In genomic region chr14:88386395-88386794, GRCh38 we compare ENCODE assay signal across 10 cellular contexts. TPM values are rescaled to one million over a fixed set of nuclear protein-coding genes. Genes with fewer than 3 reads are reported as not detected.
DNase-seq lines count a peak whose midpoint lies in the region; ATAC-seq and TF ChIP-seq lines count a peak whose summit lies in the region.
"Had no signal": no experiment of that assay in that cellular context is flagged by ENCODE, and none has a peak within 500 bp of the region (broad histone marks: within the 10 kb centered on the region; RNA-seq: fewer than 3 reads in every experiment).

No MANE protein-coding gene starts in this region.

- H3K9me3 ChIP-seq in muscle layer of colon (ENCODE audit: low read length), result no peaks in the 10 kb centered on the region
- H3K9me3 ChIP-seq: body of pancreas had no signal

- peaks cover 7% of the 10 kb centered on the region for H3K36me3 Mint-ChIP-seq in MCF 10A (ENCODE audit: insufficient read depth, unreplicated experiment)

- intact Hi-C loops in MCF 10A (cut with micrococcal nuclease), result no loop called here

- TF ChIP-seq CTCF in AG09309 (IDR thresholded peaks at IDR 0.05; ENCODE audit: control insufficient read depth, insufficient read depth, low read depth, low read length, missing control alignments) (no peak), HL-60 (IDR thresholded peaks at IDR 0.05; ENCODE audit: insufficient read depth, low read length) (no peak), MCF 10A (IDR thresholded peaks at IDR 0.05; ENCODE audit: unreplicated experiment) (no peak)

- H3K4me1 Mint-ChIP-seq in MCF 10A (ENCODE audit: insufficient read depth, unreplicated experiment), result peaks cover 6% of the 10 kb centered on the region

- H3K9me3 Mint-ChIP-seq in MCF 10A (ENCODE audit: unreplicated experiment), result no peaks in the 10 kb centered on the region

- ATAC-seq in GM21717 (IDR thresholded peaks at IDR 0.05; ENCODE audit: unreplicated experiment) (no peak), GM18517 (IDR thresholded peaks at IDR 0.05; ENCODE audit: unreplicated experiment) (no peak), HG03108 (IDR thresholded peaks at IDR 0.05; ENCODE audit: unreplicated experiment) (no peak), GM19455 (IDR thresholded peaks at IDR 0.05; ENCODE audit: unreplicated experiment) (no peak)

- H3K4me3 ChIP-seq in AG09309 (ENCODE audit: control insufficient read depth, low read depth, low read length) (peak overlapping the region; percentile 84), HL-60 (replicated peaks; ENCODE audit: insufficient read depth, low read length) (peak overlapping the region; percentile 69), muscle layer of colon (ENCODE audit: low read depth in 1 of 2, low read length in 2 of 2) (peak overlapping the region; percentile 82 to 97)

- CTCF ChIA-PET in MCF 10A (lab: Yijun Ruan, JAX), result interaction anchor here (3.3 kb wide), 1 partner anchor 197 kb away, joined by 26 read pairs; no protein-coding TSS in a partner anchor

- H3K27me3 ChIP-seq in HL-60 (ENCODE audit: insufficient read depth, poor library complexity, severe bottlenecking), result no peaks in the 10 kb centered on the region
- no peaks in the 10 kb centered on the region for H3K27me3 ChIP-seq in muscle layer of colon (ENCODE audit: control insufficient read depth in 1 of 2, insufficient read depth in 2 of 2, low read length in 2 of 2)
- H3K27me3 ChIP-seq: body of pancreas had no signal

- peak overlapping the region; percentile 86 for H3K9ac ChIP-seq in muscle layer of colon (ENCODE audit: low read length)

- DNase-seq in AG09309 (ENCODE audit: low read depth) (no peak), HL-60 (ENCODE audit: low read depth in 1 of 2, low spot score in 1 of 2) (no peak), MCF 10A (ENCODE audit: unreplicated experiment) (no peak)
- DNase-seq: body of pancreas, MV-4-11 had no signal

- H3K4me1 ChIP-seq in muscle layer of colon (ENCODE audit: insufficient read depth, low read length), result peaks cover 16% of the 10 kb centered on the region

- H3K4me3 Mint-ChIP-seq in MCF 10A (ENCODE audit: unreplicated experiment), result peak overlapping the region; percentile 97

- no peaks in the 10 kb centered on the region for H3K36me3 ChIP-seq in muscle layer of colon (ENCODE audit: insufficient read depth, low read length)

- H3K27ac ChIP-seq in HL-60 (replicated peaks), result no peak overlapping the region
- peak overlapping the region; percentile 61 for H3K27ac ChIP-seq in muscle layer of colon (ENCODE audit: low read depth, low read length)

- no TSS peak for BruUV-seq in MCF 10A (replicated peaks; lab: Mats Ljungman, UMichigan)

- no peaks in the 10 kb centered on the region for H3K27me3 Mint-ChIP-seq in MCF 10A (ENCODE audit: insufficient read depth, unreplicated experiment)

- POLR2A ChIA-PET in MCF 10A (lab: Yijun Ruan, JAX), result interaction anchor here (1.1 kb wide), 1 partner anchor 165 kb away, joined by 3 read pairs; no protein-coding TSS in a partner anchor

- H3K27ac Mint-ChIP-seq in MCF 10A (ENCODE audit: low read depth, unreplicated experiment), result peak overlapping the region; percentile 88

RNA-seq across cellular contexts. Expression of gene SPATA7, which starts 0.9 kb away (rescaled TPM):
- 3.7 and 5.7 TPM in 2 replicates for total RNA-seq in MCF 10A (2022)
